In the genomic region with DNA sequence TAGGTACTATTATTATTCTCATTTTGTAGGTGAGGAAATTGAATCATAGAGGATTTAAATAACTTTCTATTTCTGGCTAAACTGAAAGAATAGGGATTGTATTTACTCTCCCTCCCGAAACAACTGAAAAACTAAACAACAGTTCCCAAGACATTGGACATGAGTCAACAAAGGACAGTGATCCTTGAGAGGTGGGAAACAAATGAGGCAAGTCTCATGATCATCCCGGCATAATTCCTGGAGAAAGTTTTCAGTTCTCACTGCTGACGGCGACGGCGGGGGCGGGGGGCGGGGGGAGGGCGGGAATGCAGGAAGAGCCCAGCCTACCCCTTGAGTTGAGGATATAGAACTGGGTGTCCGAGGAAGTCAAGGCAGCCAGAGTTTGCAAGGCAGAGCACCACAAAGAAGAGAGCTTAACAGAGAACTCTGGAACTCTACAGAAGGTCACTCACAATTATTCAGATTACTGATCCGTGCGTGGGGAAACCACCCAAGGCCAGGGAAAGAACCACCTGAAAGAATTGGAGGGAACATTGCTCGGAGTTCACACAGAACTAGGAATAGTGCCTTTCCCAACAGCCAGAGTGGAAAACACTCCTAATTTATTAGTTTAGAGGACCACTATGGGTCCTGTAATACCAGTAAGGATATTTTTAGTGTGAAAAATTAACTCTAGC, we compare ENCODE assay signal across 1 cellular context.
TF ChIP-seq lines count a peak whose summit lies in the region.

No MANE protein-coding gene starts in this region.

TF ChIP-seq in HepG2, 621 proteins besides CTCF, POLR2A, EP300 and RAD21:
- TF ChIP-seq ZFY (CRISPR knock-in tag; IDR thresholded peaks at IDR 0.05) (no peak), NR1H2 (CRISPR knock-in tag; IDR thresholded peaks at IDR 0.05; ENCODE audit: borderline replicate concordance, low read depth) (no peak), KLF9 (CRISPR knock-in tag; IDR thresholded peaks at IDR 0.05; ENCODE audit: low read depth) (no peak), KDM1A (CRISPR knock-in tag; IDR thresholded peaks at IDR 0.05) (no peak), ZNF441 (CRISPR knock-in tag; IDR thresholded peaks at IDR 0.05; ENCODE audit: borderline replicate concordance) (no peak), ZKSCAN8 (CRISPR knock-in tag; IDR thresholded peaks at IDR 0.05; ENCODE audit: borderline replicate concordance) (no peak), RCOR2 (CRISPR knock-in tag; IDR thresholded peaks at IDR 0.05) (no peak), HHEX (CRISPR knock-in tag; IDR thresholded peaks at IDR 0.05) (no peak)
- TF ChIP-seq, protein P1, sequence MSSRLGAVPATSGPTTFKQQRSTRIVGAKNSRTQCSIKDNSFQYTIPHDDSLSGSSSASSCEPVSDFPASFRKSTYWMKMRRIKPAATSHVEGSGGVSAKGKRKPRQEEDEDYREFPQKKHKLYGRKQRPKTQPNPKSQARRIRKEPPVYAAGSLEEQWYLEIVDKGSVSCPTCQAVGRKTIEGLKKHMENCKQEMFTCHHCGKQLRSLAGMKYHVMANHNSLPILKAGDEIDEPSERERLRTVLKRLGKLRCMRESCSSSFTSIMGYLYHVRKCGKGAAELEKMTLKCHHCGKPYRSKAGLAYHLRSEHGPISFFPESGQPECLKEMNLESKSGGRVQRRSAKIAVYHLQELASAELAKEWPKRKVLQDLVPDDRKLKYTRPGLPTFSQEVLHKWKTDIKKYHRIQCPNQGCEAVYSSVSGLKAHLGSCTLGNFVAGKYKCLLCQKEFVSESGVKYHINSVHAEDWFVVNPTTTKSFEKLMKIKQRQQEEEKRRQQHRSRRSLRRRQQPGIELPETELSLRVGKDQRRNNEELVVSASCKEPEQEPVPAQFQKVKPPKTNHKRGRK (CRISPR knock-in tag; IDR thresholded peaks at IDR 0.05) = no peak
- TF ChIP-seq, protein P2, sequence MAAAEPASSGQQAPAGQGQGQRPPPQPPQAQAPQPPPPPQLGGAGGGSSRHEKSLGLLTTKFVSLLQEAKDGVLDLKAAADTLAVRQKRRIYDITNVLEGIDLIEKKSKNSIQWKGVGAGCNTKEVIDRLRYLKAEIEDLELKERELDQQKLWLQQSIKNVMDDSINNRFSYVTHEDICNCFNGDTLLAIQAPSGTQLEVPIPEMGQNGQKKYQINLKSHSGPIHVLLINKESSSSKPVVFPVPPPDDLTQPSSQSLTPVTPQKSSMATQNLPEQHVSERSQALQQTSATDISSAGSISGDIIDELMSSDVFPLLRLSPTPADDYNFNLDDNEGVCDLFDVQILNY (CRISPR knock-in tag; conservative IDR thresholded peaks at IDR 0.05) = no peak
